Comparison of ENCODE assay signal across 1 cellular context in the genomic region with DNA sequence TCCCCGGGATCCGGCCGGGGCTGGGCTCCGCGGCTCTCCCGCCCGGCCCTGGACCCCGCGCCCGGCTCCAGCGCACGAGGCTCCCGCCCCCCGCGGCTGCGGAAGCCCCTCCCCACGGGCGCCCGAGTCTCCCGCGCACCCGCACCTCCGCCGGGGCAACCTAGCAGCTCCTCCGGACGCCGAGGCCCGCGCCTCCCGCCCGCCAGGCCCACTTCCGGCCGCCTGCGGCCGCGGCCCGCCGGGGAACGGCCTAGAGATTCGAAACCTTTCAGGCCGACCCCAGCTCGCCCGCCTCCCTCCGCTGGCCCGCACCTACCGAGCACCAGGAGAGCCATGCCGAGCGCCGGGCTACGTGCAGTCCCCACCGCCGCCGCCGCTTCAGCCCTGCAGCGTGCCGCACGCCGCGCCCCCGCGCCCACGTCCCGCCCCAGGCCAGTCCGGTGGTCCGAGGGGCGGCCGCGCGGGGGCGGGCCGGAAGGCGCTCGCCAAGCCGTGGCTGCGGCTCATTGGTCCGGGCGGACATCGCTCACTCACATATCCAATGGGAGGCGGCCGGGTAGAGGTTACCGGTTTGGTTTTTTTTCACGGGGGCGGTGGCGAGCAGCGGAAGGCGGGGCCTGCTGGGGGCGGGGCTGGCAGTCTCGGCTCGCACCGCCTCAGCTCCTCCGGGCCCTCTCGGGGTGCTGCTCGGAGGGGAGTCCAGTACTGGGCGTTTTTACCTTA.
TF ChIP-seq lines count a peak whose summit lies in the region.

PDIA6 (minus strand) TSS at position 424 of the 723 bp plus-strand sequence; CDS start at position 335, 89 bp downstream.

TF ChIP-seq in HepG2, 621 proteins besides CTCF, POLR2A, EP300 and RAD21 (continued from another document and continues in another):
- TF ChIP-seq TFE3 (CRISPR knock-in tag; IDR thresholded peaks at IDR 0.05): no peak
- TF ChIP-seq FOXK1 (CRISPR knock-in tag; IDR thresholded peaks at IDR 0.05; ENCODE audit: borderline replicate concordance, low read depth): no peak; the same call in 1 of the 2 replicates
- no peak for TF ChIP-seq ZNF317 (CRISPR knock-in tag; IDR thresholded peaks at IDR 0.05)
- no peak for TF ChIP-seq ZNF326 (CRISPR knock-in tag; IDR thresholded peaks at IDR 0.05; ENCODE audit: borderline replicate concordance)
- 0 out of 2 replicates have a peak, but pooled peaks have one; percentile 50 for TF ChIP-seq ZNF768 (CRISPR knock-in tag; IDR thresholded peaks at IDR 0.05)
- 0 out of 2 replicates have a peak, but pooled peaks have one; percentile 5 for TF ChIP-seq ARID5B (CRISPR knock-in tag; IDR thresholded peaks at IDR 0.05)
- TF ChIP-seq, protein P1, sequence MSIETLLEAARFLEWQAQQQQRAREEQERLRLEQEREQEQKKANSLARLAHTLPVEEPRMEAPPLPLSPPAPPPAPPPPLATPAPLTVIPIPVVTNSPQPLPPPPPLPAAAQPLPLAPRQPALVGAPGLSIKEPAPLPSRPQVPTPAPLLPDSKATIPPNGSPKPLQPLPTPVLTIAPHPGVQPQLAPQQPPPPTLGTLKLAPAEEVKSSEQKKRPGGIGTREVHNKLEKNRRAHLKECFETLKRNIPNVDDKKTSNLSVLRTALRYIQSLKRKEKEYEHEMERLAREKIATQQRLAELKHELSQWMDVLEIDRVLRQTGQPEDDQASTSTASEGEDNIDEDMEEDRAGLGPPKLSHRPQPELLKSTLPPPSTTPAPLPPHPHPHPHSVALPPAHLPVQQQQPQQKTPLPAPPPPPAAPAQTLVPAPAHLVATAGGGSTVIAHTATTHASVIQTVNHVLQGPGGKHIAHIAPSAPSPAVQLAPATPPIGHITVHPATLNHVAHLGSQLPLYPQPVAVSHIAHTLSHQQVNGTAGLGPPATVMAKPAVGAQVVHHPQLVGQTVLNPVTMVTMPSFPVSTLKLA (IDR thresholded peaks at IDR 0.05): no peak
- no peak; the same call in 1 of the 2 replicates for TF ChIP-seq CHCHD3 (CRISPR knock-in tag; IDR thresholded peaks at IDR 0.05)
- TF ChIP-seq ZKSCAN8 (CRISPR knock-in tag; IDR thresholded peaks at IDR 0.05; ENCODE audit: borderline replicate concordance): no peak
- TF ChIP-seq ZNF790 (CRISPR knock-in tag; IDR thresholded peaks at IDR 0.05; ENCODE audit: borderline replicate concordance): no peak; the same call in 1 of the 2 replicates
- TF ChIP-seq PAXIP1 (CRISPR knock-in tag; conservative IDR thresholded peaks at IDR 0.05): no peak
- peak; percentile 74; the same call in 1 of the 2 replicates for TF ChIP-seq ZFP82 (CRISPR knock-in tag; IDR thresholded peaks at IDR 0.05; ENCODE audit: borderline replicate concordance)
- TF ChIP-seq, protein P2, sequence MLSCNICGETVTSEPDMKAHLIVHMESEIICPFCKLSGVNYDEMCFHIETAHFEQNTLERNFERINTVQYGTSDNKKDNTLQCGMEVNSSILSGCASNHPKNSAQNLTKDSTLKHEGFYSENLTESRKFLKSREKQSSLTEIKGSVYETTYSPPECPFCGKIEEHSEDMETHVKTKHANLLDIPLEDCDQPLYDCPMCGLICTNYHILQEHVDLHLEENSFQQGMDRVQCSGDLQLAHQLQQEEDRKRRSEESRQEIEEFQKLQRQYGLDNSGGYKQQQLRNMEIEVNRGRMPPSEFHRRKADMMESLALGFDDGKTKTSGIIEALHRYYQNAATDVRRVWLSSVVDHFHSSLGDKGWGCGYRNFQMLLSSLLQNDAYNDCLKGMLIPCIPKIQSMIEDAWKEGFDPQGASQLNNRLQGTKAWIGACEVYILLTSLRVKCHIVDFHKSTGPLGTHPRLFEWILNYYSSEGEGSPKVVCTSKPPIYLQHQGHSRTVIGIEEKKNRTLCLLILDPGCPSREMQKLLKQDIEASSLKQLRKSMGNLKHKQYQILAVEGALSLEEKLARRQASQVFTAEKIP (CRISPR knock-in tag; IDR thresholded peaks at IDR 0.05; ENCODE audit: borderline replicate concordance): no peak
- peak; percentile 45; the same call in 1 of the 2 replicates for TF ChIP-seq ELF3 (CRISPR knock-in tag; IDR thresholded peaks at IDR 0.05)
- TF ChIP-seq ZNF839 (CRISPR knock-in tag; IDR thresholded peaks at IDR 0.05; ENCODE audit: borderline replicate concordance): no peak
- TF ChIP-seq ZNF101 (CRISPR knock-in tag; IDR thresholded peaks at IDR 0.05; ENCODE audit: borderline replicate concordance, low read depth): no peak
- peak; percentile 64; the same call in 1 of the 2 replicates for TF ChIP-seq HINFP (CRISPR knock-in tag; IDR thresholded peaks at IDR 0.05; ENCODE audit: low read depth)
- TF ChIP-seq HDAC6 (IDR thresholded peaks at IDR 0.05; ENCODE audit: low read depth, low read length): no peak
- TF ChIP-seq ZMYM4 (CRISPR knock-in tag; IDR thresholded peaks at IDR 0.05): peak; percentile 81
- 0 out of 2 replicates have a peak, but pooled peaks have one; percentile 37 for TF ChIP-seq ZNF235 (CRISPR knock-in tag; IDR thresholded peaks at IDR 0.05; ENCODE audit: borderline replicate concordance)
- no peak for TF ChIP-seq ZNF761 (CRISPR knock-in tag; conservative IDR thresholded peaks at IDR 0.05)
- no peak for TF ChIP-seq FIP1L1 (IDR thresholded peaks at IDR 0.05; ENCODE audit: borderline replicate concordance, insufficient read depth, low read depth, low read length)
- no peak for TF ChIP-seq GLMP (CRISPR knock-in tag; IDR thresholded peaks at IDR 0.05; ENCODE audit: borderline replicate concordance)
- no peak for TF ChIP-seq MED13 (CRISPR knock-in tag; IDR thresholded peaks at IDR 0.05)
- TF ChIP-seq ETV5 (CRISPR knock-in tag; IDR thresholded peaks at IDR 0.05; ENCODE audit: borderline replicate concordance): peak; percentile 63
- TF ChIP-seq ZNF18 (CRISPR knock-in tag; IDR thresholded peaks at IDR 0.05; ENCODE audit: insufficient replicate concordance): no peak
- TF ChIP-seq MLX (CRISPR knock-in tag; IDR thresholded peaks at IDR 0.05): no peak
- peak; percentile 76; the same call in 1 of the 2 replicates for TF ChIP-seq ZNF816 (CRISPR knock-in tag; IDR thresholded peaks at IDR 0.05; ENCODE audit: borderline replicate concordance)
- no peak for TF ChIP-seq ZNF10 (CRISPR knock-in tag; IDR thresholded peaks at IDR 0.05; ENCODE audit: borderline replicate concordance, low read depth)
- no peak for TF ChIP-seq AGO1 (IDR thresholded peaks at IDR 0.05; ENCODE audit: low read depth, low read length, poor library complexity, severe bottlenecking)
- no peak for TF ChIP-seq TBP (CRISPR knock-in tag; IDR thresholded peaks at IDR 0.05)
